In genomic region chr2:142750858-142751257, GRCh38 we compare ENCODE assay signal across 24 cellular contexts.
"Had no signal": no experiment of that assay in that cellular context is flagged by ENCODE, and none has a peak within 500 bp of the region (broad histone marks: within the 10 kb centered on the region; RNA-seq: fewer than 3 reads in every experiment).

No MANE protein-coding gene starts in this region.

- FAIRE-seq: colon, islet of Langerhans, pancreas had no signal

- H3K36me3 ChIP-seq: esophagus muscularis mucosa, gastroesophageal sphincter, heart left ventricle, neutrophil, pancreas, sigmoid colon, tibial artery had no signal

- DNase-seq: effector CD8-positive, alpha-beta T cell; endodermal cell; foreskin keratinocyte; heart left ventricle; left colon; left ventricle myocardium superior; natural killer cell; pancreas; sigmoid colon; stimulated activated CD4-positive, alpha-beta T cell treated with anti-CD3 and anti-CD28 coated beads, Interleukin-2, amount 100 ng/mL, for 24 hours; stimulated activated CD4-positive, alpha-beta T cell treated with anti-CD3 and anti-CD28 coated beads, Interleukin-4, amount 100 ng/mL, for 24 hours; stimulated activated naive CD8-positive, alpha-beta T cell treated with anti-CD3 and anti-CD28 coated beads, Interleukin-15, Interleukin-2, amounts not matched to agents 100 U/mL and 50 U/mL, for 24 hours; substantia nigra; testis; tibial artery had no signal

- H3K79me2 ChIP-seq: hepatocyte had no signal

- H3K27me3 ChIP-seq: esophagus muscularis mucosa, foreskin keratinocyte, gastroesophageal sphincter, heart left ventricle, hepatocyte, neutrophil, pancreas, sigmoid colon, testis, tibial artery had no signal

- H3K4me2 ChIP-seq: hepatocyte had no signal

- H3K9me3 ChIP-seq: gastroesophageal sphincter, heart left ventricle, neutrophil, pancreas, sigmoid colon, testis, tibial artery had no signal

- H3K27ac ChIP-seq: epithelial cell of prostate, esophagus muscularis mucosa, foreskin keratinocyte, gastroesophageal sphincter, heart left ventricle, hepatocyte, neutrophil, pancreas, sigmoid colon, testis, tibial artery had no signal

- H3K4me3 ChIP-seq: esophagus muscularis mucosa, gastroesophageal sphincter, heart left ventricle, hepatocyte, lung, pancreas, sigmoid colon, testis, tibial artery had no signal

- ATAC-seq: foreskin keratinocyte; gastroesophageal sphincter; heart left ventricle; left colon; left ventricle myocardium superior; natural killer cell; pancreas; stimulated activated effector memory CD8-positive, alpha-beta T cell treated with anti-CD3 and anti-CD28 coated beads, Interleukin-12 subunit alpha, Interleukin-12 subunit beta, amount 100 ng/mL, for 72 hours; stimulated activated naive CD8-positive, alpha-beta T cell treated with anti-CD3 and anti-CD28 coated beads, Interleukin-15, Interleukin-2, amounts not matched to agents 100 U/mL and 50 U/mL, for 24 hours had no signal

- H3K4me1 ChIP-seq: esophagus muscularis mucosa, foreskin keratinocyte, gastroesophageal sphincter, heart left ventricle, sigmoid colon, testis, tibial artery had no signal

- H2AFZ ChIP-seq: hepatocyte had no signal
